In genomic region chr1:8876099-8876496, GRCh38 we compare ENCODE assay signal across 9 cellular contexts. TPM values are rescaled to one million over a fixed set of nuclear protein-coding genes. Genes with fewer than 3 reads are reported as not detected.
A peak's percentile ranks its signal among the peaks of the same experiment; 100 is the strongest.
DNase-seq lines count a peak whose midpoint lies in the region; ATAC-seq and TF ChIP-seq lines count a peak whose summit lies in the region.
"Had no signal": no experiment of that assay in that cellular context is flagged by ENCODE, and none has a peak within 500 bp of the region (broad histone marks: within the 10 kb centered on the region; RNA-seq: fewer than 3 reads in every experiment).

No MANE protein-coding gene starts in this region.

- peak overlapping the region; percentile 91 for H3K4me3 Mint-ChIP-seq in endothelial cell (ENCODE audit: unreplicated experiment)

- CTCF ChIA-PET in RWPE1 (lab: Yijun Ruan, JAX): no interaction called here

- no peaks in the 10 kb centered on the region for H3K9me3 Mint-ChIP-seq in endothelial cell (ENCODE audit: unreplicated experiment)

- no peaks in the 10 kb centered on the region for H3K9me3 ChIP-seq in sigmoid colon

- intact Hi-C loops in sigmoid colon (cut with DNase I): loop anchor here (10.0 kb wide), 1 partner anchor 901 kb away; no protein-coding TSS in a partner anchor

- H3K27me3 Mint-ChIP-seq in endothelial cell (ENCODE audit: unreplicated experiment): peaks cover 12% of the 10 kb centered on the region

- TF ChIP-seq CTCF in GM12875 (IDR thresholded peaks at IDR 0.05; ENCODE audit: borderline replicate concordance, insufficient read depth, low read depth, low read length): no peak
- no peak for TF ChIP-seq CTCF in RWPE1 (conservative IDR thresholded peaks at IDR 0.05; ENCODE audit: low read depth)
- TF ChIP-seq CTCF in endothelial cell (IDR thresholded peaks at IDR 0.05; ENCODE audit: unreplicated experiment): no peak
- no peak for TF ChIP-seq CTCF in sigmoid colon (IDR thresholded peaks at IDR 0.05)

- H3K4me1 Mint-ChIP-seq in endothelial cell (ENCODE audit: unreplicated experiment): peaks cover 38% of the 10 kb centered on the region

- peak overlapping the region; percentile 99 for H3K27ac ChIP-seq in RWPE1
- H3K27ac ChIP-seq in sigmoid colon: peak overlapping the region; percentile 39 to 100 (median 72)

- H3K36me3 ChIP-seq in sigmoid colon: peaks cover 10 to 32% (median 22%) of the 10 kb centered on the region in 4 donors

- H3K36me3 Mint-ChIP-seq in endothelial cell (ENCODE audit: low read depth, unreplicated experiment): peaks cover 24% of the 10 kb centered on the region

- H3K4me3 ChIP-seq in GM12875 (ENCODE audit: low read depth, low read length) (peak overlapping the region; percentile 97), sigmoid colon (peak overlapping the region in 1 of 4 donors; percentile 65)

- 74 to 85% methylated on average over 3 of the region's 3 CpGs for WGBS in sigmoid colon, 2 donors

- peak overlapping the region; percentile 52 for H3K27ac Mint-ChIP-seq in endothelial cell (ENCODE audit: unreplicated experiment)

- ATAC-seq in HG03139 (IDR thresholded peaks at IDR 0.05; ENCODE audit: unreplicated experiment): no peak

- no peak for TF ChIP-seq EP300 in sigmoid colon (IDR thresholded peaks at IDR 0.05)

- H3K27me3 ChIP-seq in sigmoid colon: no peaks in the 10 kb centered on the region

- peaks cover 0 to 78% (median 70%) of the 10 kb centered on the region in 4 donors for H3K4me1 ChIP-seq in sigmoid colon

- TF ChIP-seq POLR2A in sigmoid colon (IDR thresholded peaks at IDR 0.05): no peak

- POLR2A ChIA-PET in RWPE1 (lab: Yijun Ruan, JAX; ENCODE audit: low non-redundant PET): no interaction called here

- DNase-seq in RWPE1 (ENCODE audit: low spot score) (no peak), endothelial cell (ENCODE audit: low spot score) (no peak), sigmoid colon (no peak), NCI-H446 treated with DMSO at 0.1 percent for 48 hours (lab: John Stamatoyannopoulos, UW) (no peak), RKO (ENCODE audit: low spot score) (no peak), NCI-H146 treated with DMSO at 0.1 percent for 48 hours (lab: John Stamatoyannopoulos, UW; ENCODE audit: unreplicated experiment) (no peak)
- DNase-seq: KG1 had no signal

RNA-seq across cellular contexts. Expression of gene ENO1, which starts 2.4 kb away (rescaled TPM):
- total RNA-seq in endothelial cell (ENCODE audit: unreplicated experiment) (626 TPM), sigmoid colon (100 to 1,000 TPM; 265 to 324 (median 300) TPM)
- 100 to 1,000 TPM; 344 to 968 (median 364) TPM for polyA plus RNA-seq in sigmoid colon

RNA-seq across cellular contexts. Expression of gene RERE, which starts 58.7 kb away (rescaled TPM):
- total RNA-seq in endothelial cell (ENCODE audit: unreplicated experiment) (115 TPM), sigmoid colon (100 to 1,000 TPM in 2 of 4 donors, 10 to 100 TPM in 2; 90.6 to 148 (median 124) TPM)
- 10 to 100 TPM; 19.2 to 43.2 (median 27.5) TPM for polyA plus RNA-seq in sigmoid colon
